Comparison of ENCODE assay signal across 1 cellular context in genomic region chr10:11255796-11256444, GRCh38.
TF ChIP-seq lines count a peak whose summit lies in the region.

No MANE protein-coding gene starts in this region.

TF ChIP-seq in GM12878, 131 proteins besides CTCF, POLR2A, EP300 and RAD21 (continued from another document):
- no peak for TF ChIP-seq CEBPZ (IDR thresholded peaks at IDR 0.05; ENCODE audit: low read depth, low read length)
